1 cellular context compared by ENCODE assay signal in the genomic region with DNA sequence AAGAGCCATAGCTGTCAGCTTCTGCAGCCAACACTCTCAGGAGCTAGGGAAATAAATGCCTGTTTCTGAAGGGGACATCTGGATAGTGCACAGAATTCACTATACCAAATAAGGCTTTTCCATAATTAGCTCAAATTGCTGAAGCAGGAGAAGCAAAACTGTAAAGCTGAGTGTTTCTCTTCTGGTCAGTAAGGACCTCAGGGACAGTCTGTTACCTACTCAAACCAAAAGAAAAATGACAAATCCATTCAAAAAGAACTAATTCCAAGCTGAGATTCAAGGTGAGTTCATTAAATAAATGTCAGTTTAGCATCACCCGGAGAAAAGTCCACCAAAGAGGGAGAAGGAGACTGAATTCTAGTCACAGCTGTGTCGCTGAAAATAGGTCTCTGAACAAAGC.
TF ChIP-seq lines count a peak whose summit lies in the region.

No MANE protein-coding gene starts in this region.

TF ChIP-seq in SK-N-SH, 30 proteins besides CTCF, POLR2A, EP300 and RAD21:
- TF ChIP-seq, protein P1, sequence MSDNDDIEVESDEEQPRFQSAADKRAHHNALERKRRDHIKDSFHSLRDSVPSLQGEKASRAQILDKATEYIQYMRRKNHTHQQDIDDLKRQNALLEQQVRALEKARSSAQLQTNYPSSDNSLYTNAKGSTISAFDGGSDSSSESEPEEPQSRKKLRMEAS (IDR thresholded peaks at IDR 0.05; ENCODE audit: low read depth) = no peak
- no peak for TF ChIP-seq TCF12 (IDR thresholded peaks at IDR 0.05)
- no peak for TF ChIP-seq MEF2A (IDR thresholded peaks at IDR 0.05; ENCODE audit: borderline replicate concordance, low read depth)
- TF ChIP-seq, protein P2, sequence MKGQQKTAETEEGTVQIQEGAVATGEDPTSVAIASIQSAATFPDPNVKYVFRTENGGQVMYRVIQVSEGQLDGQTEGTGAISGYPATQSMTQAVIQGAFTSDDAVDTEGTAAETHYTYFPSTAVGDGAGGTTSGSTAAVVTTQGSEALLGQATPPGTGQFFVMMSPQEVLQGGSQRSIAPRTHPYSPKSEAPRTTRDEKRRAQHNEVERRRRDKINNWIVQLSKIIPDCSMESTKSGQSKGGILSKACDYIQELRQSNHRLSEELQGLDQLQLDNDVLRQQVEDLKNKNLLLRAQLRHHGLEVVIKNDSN (IDR thresholded peaks at IDR 0.05; ENCODE audit: borderline replicate concordance, low read depth) = no peak
- no peak for TF ChIP-seq FOXM1 (IDR thresholded peaks at IDR 0.05; ENCODE audit: low read depth)
- no peak for TF ChIP-seq MXI1 (IDR thresholded peaks at IDR 0.05; ENCODE audit: low read depth, low read length)
- TF ChIP-seq JUND (IDR thresholded peaks at IDR 0.05) = no peak
- no peak for TF ChIP-seq NRF1 (IDR thresholded peaks at IDR 0.05; ENCODE audit: low read depth, low read length)
- no peak for TF ChIP-seq EZH2phosphoT487 (IDR thresholded peaks at IDR 0.05; ENCODE audit: borderline replicate concordance, low read depth)
- TF ChIP-seq GABPA (IDR thresholded peaks at IDR 0.05; ENCODE audit: low read depth) = no peak
- no peak for TF ChIP-seq SIN3A (IDR thresholded peaks at IDR 0.05; ENCODE audit: borderline replicate concordance, low read depth, low read length)
- TF ChIP-seq RFX5 (IDR thresholded peaks at IDR 0.05; ENCODE audit: low read length) = no peak
- TF ChIP-seq, protein P3, sequence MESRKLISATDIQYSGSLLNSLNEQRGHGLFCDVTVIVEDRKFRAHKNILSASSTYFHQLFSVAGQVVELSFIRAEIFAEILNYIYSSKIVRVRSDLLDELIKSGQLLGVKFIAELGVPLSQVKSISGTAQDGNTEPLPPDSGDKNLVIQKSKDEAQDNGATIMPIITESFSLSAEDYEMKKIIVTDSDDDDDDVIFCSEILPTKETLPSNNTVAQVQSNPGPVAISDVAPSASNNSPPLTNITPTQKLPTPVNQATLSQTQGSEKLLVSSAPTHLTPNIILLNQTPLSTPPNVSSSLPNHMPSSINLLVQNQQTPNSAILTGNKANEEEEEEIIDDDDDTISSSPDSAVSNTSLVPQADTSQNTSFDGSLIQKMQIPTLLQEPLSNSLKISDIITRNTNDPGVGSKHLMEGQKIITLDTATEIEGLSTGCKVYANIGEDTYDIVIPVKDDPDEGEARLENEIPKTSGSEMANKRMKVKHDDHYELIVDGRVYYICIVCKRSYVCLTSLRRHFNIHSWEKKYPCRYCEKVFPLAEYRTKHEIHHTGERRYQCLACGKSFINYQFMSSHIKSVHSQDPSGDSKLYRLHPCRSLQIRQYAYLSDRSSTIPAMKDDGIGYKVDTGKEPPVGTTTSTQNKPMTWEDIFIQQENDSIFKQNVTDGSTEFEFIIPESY (IDR thresholded peaks at IDR 0.05; ENCODE audit: borderline replicate concordance, low read depth) = no peak
TF ChIP-seq in SK-N-SH: peak in this region for 0.
